Comparison of ENCODE assay signal across 8 cellular contexts in the genomic region with DNA sequence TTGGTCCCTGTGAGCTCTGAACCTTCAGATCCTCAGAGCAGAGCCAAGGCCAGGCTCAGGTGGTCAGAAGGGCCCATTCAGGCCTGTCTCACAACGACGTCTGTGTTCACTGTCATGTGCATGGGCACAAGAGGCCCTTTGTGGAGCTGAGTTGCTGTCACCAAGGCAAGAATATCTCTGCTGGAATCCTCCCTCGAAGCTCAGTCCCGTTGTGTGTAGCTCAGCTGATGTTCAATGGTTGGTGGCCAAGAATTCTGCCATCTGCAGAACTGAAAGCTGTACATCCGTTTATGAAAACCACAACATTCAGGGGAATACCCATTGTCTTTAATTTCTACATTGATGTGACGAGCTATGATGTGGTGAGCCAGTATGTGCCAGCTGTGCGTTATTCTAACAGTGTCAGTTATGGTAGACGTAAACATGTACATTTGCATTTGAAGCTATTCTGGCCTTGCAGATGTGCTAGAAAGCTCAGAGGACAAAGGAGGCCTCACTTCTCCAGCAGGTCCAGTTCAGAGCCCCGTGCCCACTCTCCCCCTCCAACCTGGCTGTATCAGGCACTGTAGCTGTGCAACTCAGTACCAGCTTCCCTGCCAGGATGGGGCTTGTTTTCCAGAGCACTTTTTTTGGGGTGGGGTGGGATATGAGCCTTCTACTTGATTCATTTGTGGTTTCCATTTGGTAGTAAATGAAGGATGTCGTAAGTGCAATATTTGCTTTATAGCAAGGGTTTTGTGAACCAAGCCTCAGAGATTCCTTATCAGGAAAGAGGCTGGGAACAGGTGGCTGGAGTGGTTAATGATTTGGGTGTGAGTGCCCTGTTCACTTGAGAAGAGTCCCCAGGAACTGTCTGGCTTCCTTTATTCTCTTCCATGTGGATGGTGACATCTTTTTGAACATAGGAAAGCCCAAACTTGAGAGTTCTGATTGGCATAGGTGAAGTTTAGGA. TPM values are rescaled to one million over a fixed set of nuclear protein-coding genes. Genes with fewer than 3 reads are reported as not detected.
A peak's percentile ranks its signal among the peaks of the same experiment; 100 is the strongest.
DNase-seq lines count a peak whose midpoint lies in the region; ATAC-seq, FAIRE-seq and TF ChIP-seq lines count a peak whose summit lies in the region.

No MANE protein-coding gene starts in this region.

- 85% methylated on average over 10 of the region's 10 CpGs for WGBS in esophagus muscularis mucosa

- no peak for TF ChIP-seq EP300 in esophagus muscularis mucosa (IDR thresholded peaks at IDR 0.05)

- DNase-seq in activated CD4-positive, CD25-positive, alpha-beta regulatory T cell (lab: John Stamatoyannopoulos, UW): no peak
- peak; percentile 89 for DNase-seq in RPMI8226
- DNase-seq in frontal cortex (ENCODE audit: low spot score in 2 of 2): peak in 1 of 2 donors; percentile 64
- DNase-seq in upper lobe of right lung: peak; percentile 22
- DNase-seq in SKM-1 treated with dmso at 0.1 percent for 144 hours (lab: John Stamatoyannopoulos, UW; ENCODE audit: unreplicated experiment): no peak
- DNase-seq in esophagus muscularis mucosa (ENCODE audit: extremely low spot score): no peak

- FAIRE-seq in frontal cortex (lab: Jason Lieb, UNC): peak; percentile 43

- no peak for TF ChIP-seq CTCF in upper lobe of right lung (IDR thresholded peaks at IDR 0.05)
- no peak for TF ChIP-seq CTCF in esophagus muscularis mucosa (IDR thresholded peaks at IDR 0.05)

- peak; percentile 89 to 98 for ATAC-seq in activated CD4-positive, CD25-positive, alpha-beta regulatory T cell treated with anti-CD3 and anti-CD28 coated beads, Interleukin-2, amount 50 U/mL, for 24 hours
- ATAC-seq in HG02885 (IDR thresholded peaks at IDR 0.05; ENCODE audit: poor library complexity, unreplicated experiment) (peak; percentile 84), upper lobe of right lung (peak; percentile 8)

- H3K9me3 ChIP-seq in upper lobe of right lung: no peaks in the 10 kb centered on the region
- no peaks in the 10 kb centered on the region for H3K9me3 ChIP-seq in esophagus muscularis mucosa

- H3K27me3 ChIP-seq in upper lobe of right lung (no peaks in the 10 kb centered on the region), esophagus muscularis mucosa (no peaks in the 10 kb centered on the region)

- H3K27ac ChIP-seq in upper lobe of right lung: no peak overlapping the region
- no peak overlapping the region for H3K27ac ChIP-seq in esophagus muscularis mucosa (replicated peaks in 1 of 4)

- TF ChIP-seq POLR2A in esophagus muscularis mucosa (IDR thresholded peaks at IDR 0.05; ENCODE audit: low read depth): no peak

- intact Hi-C loops in upper lobe of right lung (cut with DNase I): no loop called here
- intact Hi-C loops in esophagus muscularis mucosa (cut with DNase I): no loop called here

- H3K4me1 ChIP-seq in upper lobe of right lung: peaks cover 45% of the 10 kb centered on the region
- peaks cover 46 to 52% (median 50%) of the 10 kb centered on the region in 4 donors for H3K4me1 ChIP-seq in esophagus muscularis mucosa

- H3K36me3 ChIP-seq in upper lobe of right lung (no peaks in the 10 kb centered on the region), esophagus muscularis mucosa (peaks cover 4 to 24% (median 11%) of the 10 kb centered on the region in 4 donors)

- H3K4me3 ChIP-seq in upper lobe of right lung (no peak overlapping the region), esophagus muscularis mucosa (no peak overlapping the region)

RNA-seq across cellular contexts. Expression of a gene that starts 56.1 kb away (rescaled TPM):
- total RNA-seq in frontal cortex (12.6 TPM), upper lobe of right lung (9.9 TPM), esophagus muscularis mucosa (10 to 100 TPM in 1 of 4 donors, 1 to 10 TPM in 3; 9.5 to 13.8 (median 9.9) TPM)

Comparison
In these comparisons a context has a peak if more than half of its experiments do, and no peak if none do; other contexts are left out.
1. ATAC-seq: peak in every context shown above with its lines; median percentile 94 in activated CD4-positive, CD25-positive, alpha-beta regulatory T cell treated with anti-CD3 and anti-CD28 coated beads, Interleukin-2, amount 50 U/mL, for 24 hours; 84 in HG02885; 8 in upper lobe of right lung.
2. DNase-seq: peak in RPMI8226 (single experiment) and upper lobe of right lung (single experiment); none in activated CD4-positive, CD25-positive, alpha-beta regulatory T cell (0 of 4), SKM-1 treated with dmso at 0.1 percent for 144 hours (single experiment) and esophagus muscularis mucosa (single experiment).